Comparison of ENCODE assay signal across 8 cellular contexts in the genomic region with DNA sequence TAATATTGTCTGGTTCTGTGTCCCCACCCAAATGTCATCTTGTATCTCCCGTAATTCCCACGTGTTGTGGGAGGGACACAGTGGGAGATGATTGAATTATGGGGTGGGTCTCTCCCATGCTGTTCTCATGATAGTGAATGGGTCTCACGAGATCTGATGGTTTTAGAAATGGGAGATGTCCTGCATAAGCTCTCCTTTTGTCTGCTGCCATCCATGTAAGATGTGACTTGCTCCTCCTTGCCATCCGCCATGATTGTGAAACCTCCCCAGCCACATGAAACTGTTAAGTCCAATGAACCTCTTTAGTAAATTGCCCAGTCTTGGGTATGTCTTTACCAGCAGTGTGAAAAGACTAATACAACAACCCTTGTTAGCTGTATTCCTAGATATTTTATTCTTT.
"Had no signal": no experiment of that assay in that cellular context is flagged by ENCODE, and none has a peak within 500 bp of the region (broad histone marks: within the 10 kb centered on the region; RNA-seq: fewer than 3 reads in every experiment).

No MANE protein-coding gene starts in this region.

- DNase-seq: GDM1, GF-D8 had no signal

- FAIRE-seq: G401.6, GM12878, GM12891, GM12892, GM18507, GM19239 had no signal

- ATAC-seq: GM12878 had no signal

- H3K4me3 ChIP-seq: GM12878 had no signal
